19 cellular contexts compared by ENCODE assay signal in the genomic region with DNA sequence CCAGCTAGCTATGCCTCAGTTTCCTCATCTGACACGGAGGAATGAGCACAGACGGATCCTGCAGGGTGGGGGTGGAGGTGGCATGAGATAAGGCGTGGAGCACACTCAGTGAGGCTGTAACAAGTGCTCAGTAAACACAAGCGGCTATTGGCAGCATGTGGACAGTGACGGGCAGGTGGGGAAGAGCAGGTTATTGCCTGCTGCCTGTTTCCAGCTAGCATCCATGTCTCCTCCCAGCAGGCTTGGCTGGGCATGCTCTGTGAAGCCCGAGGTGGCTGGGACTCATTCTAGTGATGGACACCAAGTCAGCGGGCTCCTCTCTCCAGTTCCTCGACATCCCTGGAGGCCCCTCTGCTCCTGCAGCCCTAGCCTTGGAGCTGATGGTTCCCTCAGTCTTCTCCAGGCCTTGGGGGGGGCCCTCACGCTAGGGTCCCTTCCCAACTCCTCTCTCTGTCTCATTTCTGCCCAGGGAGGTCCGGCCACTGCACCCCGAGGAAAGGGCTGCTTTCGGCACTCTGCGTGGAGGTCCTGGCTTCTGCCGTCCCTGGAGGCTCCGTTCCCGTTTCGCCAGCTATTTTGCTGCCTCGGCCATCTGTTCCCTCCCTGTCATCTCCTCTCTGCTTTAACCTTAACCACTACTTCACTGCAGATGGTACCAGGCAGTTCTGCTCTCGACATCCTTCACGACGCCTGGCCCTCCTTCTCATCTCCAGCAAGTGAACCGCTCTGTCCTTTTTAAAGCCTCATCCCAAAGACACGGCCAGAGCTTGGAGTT. TPM values are rescaled to one million over a fixed set of nuclear protein-coding genes. Genes with fewer than 3 reads are reported as not detected.
A peak's percentile ranks its signal among the peaks of the same experiment; 100 is the strongest.
DNase-seq lines count a peak whose midpoint lies in the region; ATAC-seq and TF ChIP-seq lines count a peak whose summit lies in the region.
"Had no signal": no experiment of that assay in that cellular context is flagged by ENCODE, and none has a peak within 500 bp of the region (broad histone marks: within the 10 kb centered on the region; RNA-seq: fewer than 3 reads in every experiment).

No MANE protein-coding gene starts in this region.

- peaks cover 15% of the 10 kb centered on the region for H3K27me3 Mint-ChIP-seq in neural progenitor cell (ENCODE audit: insufficient read depth, low read depth)

- TF ChIP-seq CTCF in neural progenitor cell (IDR thresholded peaks at IDR 0.05) = no peak

- H3K4me2 ChIP-seq in neural progenitor cell = no peak overlapping the region
- H3K4me2 ChIP-seq: hepatocyte had no signal

- DNase-seq in DMS53 treated with DMSO at 0.1 percent for 48 hours (lab: John Stamatoyannopoulos, UW; ENCODE audit: unreplicated experiment) = peak; percentile 65
- peak; percentile 47 for DNase-seq in NCI-H2171 (lab: John Stamatoyannopoulos, UW)
- DNase-seq in SHP77 (lab: John Stamatoyannopoulos, UW) = peak; percentile 89 to 90
- DNase-seq in neural progenitor cell (ENCODE audit: low spot score) = no peak
- DNase-seq in stimulated activated naive CD8-positive, alpha-beta T cell treated with anti-CD3 and anti-CD28 coated beads, Interleukin-15, Interleukin-2, amounts not matched to agents 100 U/mL and 50 U/mL, for 24 hours = no peak
- DNase-seq: activated CD4-positive, alpha-beta T cell treated with anti-CD3 and anti-CD28 coated beads for 48 hours; Caco-2; GF-D8; mammary epithelial cell; natural killer cell; stimulated activated CD4-positive, alpha-beta T cell treated with anti-CD3 and anti-CD28 coated beads, Interleukin-2, amount 100 ng/mL, for 48 hours; SW 1271 had no signal

- no peak overlapping the region for H2AFZ ChIP-seq in neural progenitor cell (replicated peaks)
- H2AFZ ChIP-seq: hepatocyte had no signal

- peaks cover 56% of the 10 kb centered on the region for H3K4me1 Mint-ChIP-seq in neural progenitor cell
- H3K4me1 Mint-ChIP-seq: natural killer cell had no signal

- peaks cover 12% of the 10 kb centered on the region for H3F3A ChIP-seq in neural progenitor cell (ENCODE audit: low read depth)

- H3K4me3 ChIP-seq in neural progenitor cell = no peak overlapping the region
- H3K4me3 ChIP-seq: GM12878, hepatocyte, skin epidermis had no signal

- H3K79me2 ChIP-seq in neural progenitor cell (ENCODE audit: low read depth) = no peaks in the 10 kb centered on the region
- H3K79me2 ChIP-seq: hepatocyte had no signal

- H3K9me3 Mint-ChIP-seq in neural progenitor cell = no peaks in the 10 kb centered on the region
- H3K9me3 Mint-ChIP-seq: natural killer cell had no signal

- no peaks in the 10 kb centered on the region for H3K36me3 Mint-ChIP-seq in neural progenitor cell
- H3K36me3 Mint-ChIP-seq: natural killer cell had no signal

- H3K9ac ChIP-seq in neural progenitor cell = no peak overlapping the region

- H3K27me3 ChIP-seq in neural progenitor cell = peaks cover 99% of the 10 kb centered on the region

- H3K27ac ChIP-seq in neural progenitor cell = no peak overlapping the region
- H3K27ac ChIP-seq: hepatocyte, skin epidermis had no signal

- no peaks in the 10 kb centered on the region for H3K9me3 ChIP-seq in neural progenitor cell (ENCODE audit: low read depth)

- peak overlapping the region; percentile 86 for H3K27ac Mint-ChIP-seq in neural progenitor cell
- H3K27ac Mint-ChIP-seq: natural killer cell, progenitor cell of endocrine pancreas had no signal

- H3K36me3 ChIP-seq in neural progenitor cell = no peaks in the 10 kb centered on the region

- no peak for ATAC-seq in GM19463 (IDR thresholded peaks at IDR 0.05; ENCODE audit: unreplicated experiment)
- ATAC-seq in stimulated activated naive CD8-positive, alpha-beta T cell treated with anti-CD3 and anti-CD28 coated beads, Interleukin-15, Interleukin-2, amounts not matched to agents 100 U/mL and 50 U/mL, for 24 hours = no peak
- no peak for ATAC-seq in GM18858 (IDR thresholded peaks at IDR 0.05; ENCODE audit: unreplicated experiment)
- ATAC-seq: natural killer cell had no signal

- peaks cover 13% of the 10 kb centered on the region for H3K4me1 ChIP-seq in neural progenitor cell

- peaks cover 4% of the 10 kb centered on the region for H4K20me1 ChIP-seq in neural progenitor cell (ENCODE audit: low read depth)

- H3K4me3 Mint-ChIP-seq in neural progenitor cell = no peak overlapping the region
- H3K4me3 Mint-ChIP-seq: natural killer cell had no signal

RNA-seq across cellular contexts. Expression of gene RTN4RL1, which starts 6.2 kb away (rescaled TPM):
- 3.4 and 7.2 TPM in 2 replicates for total RNA-seq in neural progenitor cell (ENCODE audit: low replicate concordance)
- total RNA-seq: HT-29 had no signal

RNA-seq across cellular contexts. Expression of gene DPH1, which starts 11.1 kb away (rescaled TPM):
- total RNA-seq in neural progenitor cell (ENCODE audit: low replicate concordance) = 21.1 and 28.0 TPM in 2 replicates

RNA-seq across cellular contexts. Expression of gene OVCA2, which starts 22.9 kb away (rescaled TPM):
- 5.4 and 23.1 TPM in 2 replicates for total RNA-seq in neural progenitor cell (ENCODE audit: low replicate concordance)

RNA-seq across cellular contexts. Expression of gene HIC1, which starts 36.0 kb away (rescaled TPM):
- total RNA-seq in neural progenitor cell (ENCODE audit: low replicate concordance) = 0.62 TPM in 1 of 2 replicates, not detected in the other

Comparison
In these comparisons a context has a peak if more than half of its experiments do, and no peak if none do; other contexts are left out.
1. DNase-seq: peak in DMS53 treated with DMSO at 0.1 percent for 48 hours (single experiment), NCI-H2171 (single experiment) and SHP77 (2 of 2); none in neural progenitor cell (single experiment) and stimulated activated naive CD8-positive, alpha-beta T cell treated with anti-CD3 and anti-CD28 coated beads, Interleukin-15, Interleukin-2, amounts not matched to agents 100 U/mL and 50 U/mL, for 24 hours (single experiment).